Comparison of ENCODE assay signal across 1 cellular context in genomic region chr7:6516387-6516983, GRCh38.
A peak's percentile ranks its signal among the peaks of the same experiment; 100 is the strongest.
TF ChIP-seq lines count a peak whose summit lies in the region.

No MANE protein-coding gene starts in this region.

TF ChIP-seq in K562, 482 proteins besides CTCF, POLR2A, EP300 and RAD21 (continued from another document):
- TF ChIP-seq MAZ (CRISPR knock-in tag; conservative IDR thresholded peaks at IDR 0.05 in 1 of 2, IDR thresholded peaks at IDR 0.05 in 1 of 2) (peak in 1 of 2 experiments; percentile 64; a peak in 1 of 4 replicates), ZZZ3 (IDR thresholded peaks at IDR 0.05) (no peak), ZBTB8A (IDR thresholded peaks at IDR 0.05; ENCODE audit: partially characterized antibody) (no peak), TARDBP (IDR thresholded peaks at IDR 0.05) (no peak), ZNF217 (CRISPR knock-in tag; IDR thresholded peaks at IDR 0.05) (no peak), GTF2A2 (tag; IDR thresholded peaks at IDR 0.05) (no peak), ZKSCAN1 (IDR thresholded peaks at IDR 0.05; ENCODE audit: low read depth, low read length) (0 out of 2 replicates have a peak, but pooled peaks have one; percentile 21), ZNF316 (IDR thresholded peaks at IDR 0.05) (no peak), HMGN3 (IDR thresholded peaks at IDR 0.05; ENCODE audit: borderline replicate concordance, extremely low read depth, insufficient read length, low read depth, low read length) (no peak), RB1 (IDR thresholded peaks at IDR 0.05; ENCODE audit: low read depth) (peak; percentile 72), STAG1 (CRISPR knock-in tag; IDR thresholded peaks at IDR 0.05; ENCODE audit: borderline replicate concordance) (peak; percentile 67), MYNN (IDR thresholded peaks at IDR 0.05) (0 out of 2 replicates have a peak, but pooled peaks have one; percentile 15), MYNN (CRISPR knock-in tag; IDR thresholded peaks at IDR 0.05) (no peak), ZNF609 (CRISPR knock-in tag; IDR thresholded peaks at IDR 0.05; ENCODE audit: borderline replicate concordance) (no peak), ARID3B (CRISPR knock-in tag; IDR thresholded peaks at IDR 0.05; ENCODE audit: borderline replicate concordance) (no peak), SPI1 (IDR thresholded peaks at IDR 0.05; ENCODE audit: borderline replicate concordance, low read depth, low read length) (no peak), BMI1 (IDR thresholded peaks at IDR 0.05; ENCODE audit: low read length) (no peak)
